ENCODE assay signal across 16 cellular contexts in genomic region chr7:82375068-82375467, GRCh38.
DNase-seq lines count a peak whose midpoint lies in the region; ATAC-seq and TF ChIP-seq lines count a peak whose summit lies in the region.
"Had no signal": no experiment of that assay in that cellular context is flagged by ENCODE, and none has a peak within 500 bp of the region (broad histone marks: within the 10 kb centered on the region; RNA-seq: fewer than 3 reads in every experiment).

No MANE protein-coding gene starts in this region.

- TF ChIP-seq CTCF in HEK293 (tag by site-specific recombination; IDR thresholded peaks at IDR 0.05) = no peak
- no peak for TF ChIP-seq CTCF in VCaP (conservative IDR thresholded peaks at IDR 0.05)

- no peak for ATAC-seq in HG03139 (IDR thresholded peaks at IDR 0.05; ENCODE audit: unreplicated experiment)
- no peak for ATAC-seq in HG03469 (IDR thresholded peaks at IDR 0.05; ENCODE audit: unreplicated experiment)
- ATAC-seq: GM23338 had no signal

- POLR2A ChIA-PET in HEK293 (lab: Yijun Ruan, JAX) (no interaction called here), HEK293T (lab: Yijun Ruan, JAX) (no interaction called here)

- peaks cover 18% of the 10 kb centered on the region for H3K4me1 ChIP-seq in HEK293 (ENCODE audit: control insufficient read depth, insufficient read depth, low read length)
- H3K4me1 ChIP-seq: Caco-2 had no signal

- no peak overlapping the region for H3K27ac ChIP-seq in HEK293 (ENCODE audit: extremely low read depth, low read depth, low read length)
- peak overlapping the region; percentile 75 for H3K27ac ChIP-seq in VCaP

- CTCF ChIA-PET in HEK293 (lab: Yijun Ruan, JAX) = no interaction called here
- CTCF ChIA-PET in HEK293T (lab: Yijun Ruan, JAX) = no interaction called here

- no peak overlapping the region for H3K4me3 ChIP-seq in HEK293 (ENCODE audit: low read depth, low read length)
- H3K4me3 ChIP-seq: GM23338 had no signal

- H3K36me3 ChIP-seq in HEK293 (ENCODE audit: control insufficient read depth in 2 of 2, insufficient read depth in 1 of 2, low read length in 2 of 2) = no peaks in the 10 kb centered on the region

- DNase-seq in NCI-H2081 (lab: John Stamatoyannopoulos, UW) = peak; percentile 32 to 49
- DNase-seq in NCI-H2081 treated with DMSO at 0.1 percent for 48 hours (lab: John Stamatoyannopoulos, UW) = no peak
- DNase-seq in retina = peak; percentile 47
- no peak for DNase-seq in HEK293T (ENCODE audit: extremely low spot score)
- DNase-seq: Caco-2, DND-41, GF-D8, KBM-7, NCI-H1048, NCI-H187 treated with DMSO at 0.1 percent for 48 hours, NCI-H226 had no signal

- H3K9me3 ChIP-seq in HEK293 (ENCODE audit: control insufficient read depth, insufficient read depth, low read depth, low read length) = no peaks in the 10 kb centered on the region
- H3K9me3 ChIP-seq: Caco-2 had no signal

TF ChIP-seq in HEK293, 187 proteins besides CTCF, POLR2A, EP300 and RAD21:
- TF ChIP-seq RBAK (tag by site-specific recombination; IDR thresholded peaks at IDR 0.05) = no peak
- no peak for TF ChIP-seq REST (tag by site-specific recombination; IDR thresholded peaks at IDR 0.05)
- no peak for TF ChIP-seq ZNF140 (tag by site-specific recombination; IDR thresholded peaks at IDR 0.05)
- TF ChIP-seq KLF9 (tag by site-specific recombination; IDR thresholded peaks at IDR 0.05; ENCODE audit: low read depth) = no peak
- TF ChIP-seq ZFP37 (tag by site-specific recombination; IDR thresholded peaks at IDR 0.05) = no peak
- peak; percentile 72; the same call in 1 of the 2 replicates for TF ChIP-seq MZF1 (tag by site-specific recombination; IDR thresholded peaks at IDR 0.05; ENCODE audit: borderline replicate concordance)
- no peak for TF ChIP-seq ZNF660 (tag by site-specific recombination; IDR thresholded peaks at IDR 0.05)
- TF ChIP-seq ZBTB20 (tag by site-specific recombination; IDR thresholded peaks at IDR 0.05) = peak; percentile 43

TF ChIP-seq in HEK293T, 16 proteins besides CTCF, POLR2A, EP300 and RAD21:
- TF ChIP-seq HDGF (IDR thresholded peaks at IDR 0.05; ENCODE audit: borderline replicate concordance) (no peak), FOXM1 (IDR thresholded peaks at IDR 0.05; ENCODE audit: borderline replicate concordance) (no peak), SP1 (IDR thresholded peaks at IDR 0.05) (no peak), NFRKB (IDR thresholded peaks at IDR 0.05) (no peak), ZNF384 (IDR thresholded peaks at IDR 0.05) (no peak), TARDBP (IDR thresholded peaks at IDR 0.05) (no peak), FOXA1 (IDR thresholded peaks at IDR 0.05) (no peak), CTBP1 (IDR thresholded peaks at IDR 0.05; ENCODE audit: borderline replicate concordance) (no peak), PKNOX1 (IDR thresholded peaks at IDR 0.05) (no peak)

Comparison
In these comparisons a context has a peak if more than half of its experiments do, and no peak if none do; other contexts are left out.
1. DNase-seq: peak in NCI-H2081 (2 of 2) and retina (single experiment); none in NCI-H2081 treated with DMSO at 0.1 percent for 48 hours (single experiment) and HEK293T (single experiment).